ENCODE assay signal across 2 cellular contexts in the genomic region with DNA sequence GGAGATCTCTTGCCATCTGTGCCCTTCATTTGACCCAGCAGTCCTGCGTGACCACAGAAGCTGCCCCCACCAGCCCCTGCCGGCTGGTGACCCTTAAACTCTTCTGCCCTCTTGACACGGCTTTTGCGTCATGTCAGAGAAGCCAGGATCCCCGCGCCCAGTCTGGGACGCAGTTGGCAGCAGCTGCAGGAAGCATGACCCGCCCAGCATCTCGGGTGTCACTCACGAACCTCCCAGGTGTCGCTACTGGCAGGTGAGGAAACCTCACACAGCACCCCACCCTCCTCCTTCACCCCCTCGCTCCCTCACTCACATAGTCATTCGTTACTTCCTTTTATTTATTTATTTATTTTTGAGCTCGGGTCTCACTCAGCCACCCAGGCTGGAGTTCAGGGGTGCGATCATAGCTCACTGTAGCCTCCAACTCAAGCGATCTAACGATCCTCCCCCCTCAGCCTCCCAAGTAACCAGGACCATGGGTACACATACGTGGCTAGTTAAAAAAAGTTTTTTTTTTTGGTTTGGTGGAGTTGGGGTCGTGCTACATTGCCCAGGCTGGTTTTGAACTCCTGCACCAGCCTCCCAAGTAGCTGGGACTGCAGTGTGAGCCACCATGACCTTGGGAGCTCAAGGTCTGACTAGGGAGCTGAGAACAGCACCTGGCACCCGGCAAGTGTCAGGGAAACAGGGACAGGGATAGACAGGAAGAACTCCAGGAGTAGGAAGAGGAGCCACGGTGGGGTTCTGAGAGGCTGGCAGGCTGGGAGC.
TF ChIP-seq lines count a peak whose summit lies in the region.

No MANE protein-coding gene starts in this region.

TF ChIP-seq in HepG2, 621 proteins besides CTCF, POLR2A, EP300 and RAD21 (continues in another document):
- TF ChIP-seq SOX13 (IDR thresholded peaks at IDR 0.05) (no peak), SOX13 (CRISPR knock-in tag; conservative IDR thresholded peaks at IDR 0.05 in 1 of 2, IDR thresholded peaks at IDR 0.05 in 1 of 2) (no peak), ZNF121 (CRISPR knock-in tag; IDR thresholded peaks at IDR 0.05) (peak; percentile 98), ZNF274 (CRISPR knock-in tag; IDR thresholded peaks at IDR 0.05) (0 out of 2 replicates have a peak, but pooled peaks have one; percentile 23), RORA (CRISPR knock-in tag; IDR thresholded peaks at IDR 0.05) (no peak), SRSF9 (IDR thresholded peaks at IDR 0.05; ENCODE audit: borderline replicate concordance, insufficient read depth, low read depth, low read length, poor library complexity, severe bottlenecking) (no peak), SALL1 (CRISPR knock-in tag; IDR thresholded peaks at IDR 0.05) (0 out of 2 replicates have a peak, but pooled peaks have one; percentile 11), ZNF326 (CRISPR knock-in tag; IDR thresholded peaks at IDR 0.05; ENCODE audit: borderline replicate concordance) (no peak)
- TF ChIP-seq, protein P1, sequence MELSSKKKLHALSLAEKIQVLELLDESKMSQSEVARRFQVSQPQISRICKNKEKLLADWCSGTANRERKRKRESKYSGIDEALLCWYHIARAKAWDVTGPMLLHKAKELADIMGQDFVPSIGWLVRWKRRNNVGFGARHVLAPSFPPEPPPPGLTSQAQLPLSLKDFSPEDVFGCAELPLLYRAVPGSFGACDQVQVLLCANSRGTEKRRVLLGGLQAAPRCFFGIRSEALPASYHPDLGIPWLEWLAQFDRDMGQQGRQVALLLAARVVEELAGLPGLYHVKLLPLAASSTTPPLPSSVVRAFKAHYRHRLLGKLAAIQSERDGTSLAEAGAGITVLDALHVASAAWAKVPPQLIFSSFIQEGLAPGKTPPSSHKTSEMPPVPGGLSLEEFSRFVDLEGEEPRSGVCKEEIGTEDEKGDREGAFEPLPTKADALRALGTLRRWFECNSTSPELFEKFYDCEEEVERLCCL (CRISPR knock-in tag; IDR thresholded peaks at IDR 0.05; ENCODE audit: borderline replicate concordance): no peak
- TF ChIP-seq, protein P2, sequence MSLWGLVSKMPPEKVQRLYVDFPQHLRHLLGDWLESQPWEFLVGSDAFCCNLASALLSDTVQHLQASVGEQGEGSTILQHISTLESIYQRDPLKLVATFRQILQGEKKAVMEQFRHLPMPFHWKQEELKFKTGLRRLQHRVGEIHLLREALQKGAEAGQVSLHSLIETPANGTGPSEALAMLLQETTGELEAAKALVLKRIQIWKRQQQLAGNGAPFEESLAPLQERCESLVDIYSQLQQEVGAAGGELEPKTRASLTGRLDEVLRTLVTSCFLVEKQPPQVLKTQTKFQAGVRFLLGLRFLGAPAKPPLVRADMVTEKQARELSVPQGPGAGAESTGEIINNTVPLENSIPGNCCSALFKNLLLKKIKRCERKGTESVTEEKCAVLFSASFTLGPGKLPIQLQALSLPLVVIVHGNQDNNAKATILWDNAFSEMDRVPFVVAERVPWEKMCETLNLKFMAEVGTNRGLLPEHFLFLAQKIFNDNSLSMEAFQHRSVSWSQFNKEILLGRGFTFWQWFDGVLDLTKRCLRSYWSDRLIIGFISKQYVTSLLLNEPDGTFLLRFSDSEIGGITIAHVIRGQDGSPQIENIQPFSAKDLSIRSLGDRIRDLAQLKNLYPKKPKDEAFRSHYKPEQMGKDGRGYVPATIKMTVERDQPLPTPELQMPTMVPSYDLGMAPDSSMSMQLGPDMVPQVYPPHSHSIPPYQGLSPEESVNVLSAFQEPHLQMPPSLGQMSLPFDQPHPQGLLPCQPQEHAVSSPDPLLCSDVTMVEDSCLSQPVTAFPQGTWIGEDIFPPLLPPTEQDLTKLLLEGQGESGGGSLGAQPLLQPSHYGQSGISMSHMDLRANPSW (CRISPR knock-in tag; IDR thresholded peaks at IDR 0.05; ENCODE audit: borderline replicate concordance): no peak
- TF ChIP-seq, protein P3, sequence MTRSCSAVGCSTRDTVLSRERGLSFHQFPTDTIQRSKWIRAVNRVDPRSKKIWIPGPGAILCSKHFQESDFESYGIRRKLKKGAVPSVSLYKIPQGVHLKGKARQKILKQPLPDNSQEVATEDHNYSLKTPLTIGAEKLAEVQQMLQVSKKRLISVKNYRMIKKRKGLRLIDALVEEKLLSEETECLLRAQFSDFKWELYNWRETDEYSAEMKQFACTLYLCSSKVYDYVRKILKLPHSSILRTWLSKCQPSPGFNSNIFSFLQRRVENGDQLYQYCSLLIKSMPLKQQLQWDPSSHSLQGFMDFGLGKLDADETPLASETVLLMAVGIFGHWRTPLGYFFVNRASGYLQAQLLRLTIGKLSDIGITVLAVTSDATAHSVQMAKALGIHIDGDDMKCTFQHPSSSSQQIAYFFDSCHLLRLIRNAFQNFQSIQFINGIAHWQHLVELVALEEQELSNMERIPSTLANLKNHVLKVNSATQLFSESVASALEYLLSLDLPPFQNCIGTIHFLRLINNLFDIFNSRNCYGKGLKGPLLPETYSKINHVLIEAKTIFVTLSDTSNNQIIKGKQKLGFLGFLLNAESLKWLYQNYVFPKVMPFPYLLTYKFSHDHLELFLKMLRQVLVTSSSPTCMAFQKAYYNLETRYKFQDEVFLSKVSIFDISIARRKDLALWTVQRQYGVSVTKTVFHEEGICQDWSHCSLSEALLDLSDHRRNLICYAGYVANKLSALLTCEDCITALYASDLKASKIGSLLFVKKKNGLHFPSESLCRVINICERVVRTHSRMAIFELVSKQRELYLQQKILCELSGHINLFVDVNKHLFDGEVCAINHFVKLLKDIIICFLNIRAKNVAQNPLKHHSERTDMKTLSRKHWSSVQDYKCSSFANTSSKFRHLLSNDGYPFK (CRISPR knock-in tag; IDR thresholded peaks at IDR 0.05; ENCODE audit: borderline replicate concordance): 0 out of 2 replicates have a peak, but pooled peaks have one; percentile 0

TF ChIP-seq in H1, 55 proteins besides CTCF, POLR2A, EP300 and RAD21:
- no peak for TF ChIP-seq BRCA1 (IDR thresholded peaks at IDR 0.05; ENCODE audit: low read depth, low read length)
